In the genomic region with DNA sequence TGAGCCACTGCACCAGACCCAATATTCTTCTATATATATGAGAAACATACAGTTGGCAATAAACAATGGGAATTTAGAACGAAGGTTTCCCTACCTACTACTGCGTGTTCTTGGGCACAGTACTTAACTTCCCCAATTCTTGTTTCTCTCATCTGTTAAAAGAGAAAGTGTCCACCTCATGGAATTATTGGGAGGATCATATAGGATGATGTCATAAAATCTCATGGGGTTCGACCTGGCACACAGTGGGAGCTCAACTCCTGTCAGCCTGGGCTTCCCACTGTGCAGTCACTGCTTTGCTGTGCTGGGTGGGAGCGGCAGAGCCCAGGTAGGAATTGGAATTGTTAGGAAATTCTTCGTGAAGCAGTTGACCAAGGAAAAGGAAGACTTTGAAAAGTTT, we compare ENCODE assay signal across 31 cellular contexts.
DNase-seq lines count a peak whose midpoint lies in the region; ATAC-seq, FAIRE-seq and TF ChIP-seq lines count a peak whose summit lies in the region.
"Had no signal": no experiment of that assay in that cellular context is flagged by ENCODE, and none has a peak within 500 bp of the region (broad histone marks: within the 10 kb centered on the region; RNA-seq: fewer than 3 reads in every experiment).

No MANE protein-coding gene starts in this region.

- no peaks in the 10 kb centered on the region for H3K79me2 ChIP-seq in HepG2 (ENCODE audit: insufficient read depth, low read length)

- H3K4me1 ChIP-seq in HepG2 (ENCODE audit: insufficient read depth, low read length) = no peaks in the 10 kb centered on the region
- H3K4me1 ChIP-seq in right lobe of liver = no peaks in the 10 kb centered on the region
- H3K4me1 ChIP-seq in foreskin keratinocyte = no peaks in the 10 kb centered on the region
- H3K4me1 ChIP-seq: A549; BE2C; BLaER1; BLaER1 treated with 17β-estradiol and CSF1 and Interleukin-3, amounts not matched to agents 10 nM and 100 nM; Caco-2 had no signal

- DNase-seq in HepG2 (ENCODE audit: low spot score) = no peak
- DNase-seq in right lobe of liver = no peak
- no peak for DNase-seq in HTR-8/SVneo (ENCODE audit: insufficient read length, low spot score)
- DNase-seq in foreskin keratinocyte = no peak
- DNase-seq: 8988T; ACHN; AML-193; BE2C; C1 segment of cervical spinal cord; Caco-2; Calu3; CD4-positive, alpha-beta memory T cell; CD4-positive, alpha-beta T cell; CD4-positive, CD25-positive, alpha-beta regulatory T cell; CD8-positive, alpha-beta memory T cell; CD8-positive, alpha-beta T cell; COR-L47; DMS 273 treated with DMSO at 0.1 percent for 48 hours; DMS153; DMS53; DMS79; DMS79 treated with DMSO at 0.1 percent for 48 hours; DND-41; EL had no signal

- no peak for ATAC-seq in HepG2
- ATAC-seq in right lobe of liver = no peak
- no peak for ATAC-seq in foreskin keratinocyte
- ATAC-seq: A549; CD8-positive, alpha-beta T cell had no signal

- CTCF ChIA-PET in HepG2 (lab: Yijun Ruan, JAX; ENCODE audit: low intra/inter-chr PET ratio, low total read pairs) = no interaction called here

- no peak for TF ChIP-seq EP300 in HepG2 (IDR thresholded peaks at IDR 0.05; ENCODE audit: low read depth in 2 of 2, low read length in 2 of 2)
- no peak for TF ChIP-seq EP300 in HepG2 (CRISPR knock-in tag; IDR thresholded peaks at IDR 0.05; ENCODE audit: borderline replicate concordance)

- H3K9me3 ChIP-seq in HepG2 (ENCODE audit: low read length) (no peaks in the 10 kb centered on the region), right lobe of liver (no peaks in the 10 kb centered on the region)
- H3K9me3 ChIP-seq: A549, BE2C, BLaER1, Caco-2 had no signal

- no peaks in the 10 kb centered on the region for H4K20me1 ChIP-seq in HepG2 (ENCODE audit: insufficient read depth, low read length)
- H4K20me1 ChIP-seq: BLaER1; BLaER1 treated with 17β-estradiol and CSF1 and Interleukin-3, amounts not matched to agents 10 nM and 100 nM had no signal

- intact Hi-C loops in HepG2 (cut with micrococcal nuclease; ENCODE audit: unreplicated experiment) (no loop called here), right lobe of liver (cut with DNase I) (no loop called here)

- POLR2A ChIA-PET in HepG2 (lab: Yijun Ruan, JAX) = no interaction called here

- BruUV-seq in HepG2 (replicated peaks; lab: Mats Ljungman, UMichigan) = no TSS peak

- no peak overlapping the region for H3K4me3 ChIP-seq in HepG2 (replicated peaks in 1 of 3; ENCODE audit: insufficient read depth in 1 of 3, low read depth in 2 of 3, low read length in 3 of 3)
- no peak overlapping the region for H3K4me3 ChIP-seq in right lobe of liver
- H3K4me3 ChIP-seq: A549; BLaER1; BLaER1 treated with 17β-estradiol and CSF1 and Interleukin-3, amounts not matched to agents 10 nM and 100 nM had no signal

- FAIRE-seq in HepG2 (lab: Jason Lieb, UNC) (no peak), HTR-8/SVneo (lab: Jason Lieb, UNC) (peak; percentile 40)
- FAIRE-seq: A204.1, A549, D721Med had no signal

- H3K36me3 ChIP-seq in HepG2 (replicated peaks in 1 of 2; ENCODE audit: control insufficient read depth in 1 of 2, insufficient read depth in 2 of 2, low read length in 2 of 2) (no peaks in the 10 kb centered on the region), right lobe of liver (no peaks in the 10 kb centered on the region)
- H3K36me3 ChIP-seq: BE2C; BLaER1; BLaER1 treated with 17β-estradiol and CSF1 and Interleukin-3, amounts not matched to agents 10 nM and 100 nM had no signal

- no peak overlapping the region for H3K4me2 ChIP-seq in HepG2 (ENCODE audit: low read depth, low read length)
- H3K4me2 ChIP-seq: A549; BLaER1; BLaER1 treated with 17β-estradiol and CSF1 and Interleukin-3, amounts not matched to agents 10 nM and 100 nM had no signal

- TF ChIP-seq CTCF in HepG2 (CRISPR knock-in tag; IDR thresholded peaks at IDR 0.05) (no peak), right lobe of liver (IDR thresholded peaks at IDR 0.05) (no peak), foreskin keratinocyte (conservative IDR thresholded peaks at IDR 0.05) (no peak)

- H3K9ac ChIP-seq in HepG2 (ENCODE audit: insufficient read depth, low read depth, low read length) = no peak overlapping the region
- H3K9ac ChIP-seq: BLaER1; BLaER1 treated with 17β-estradiol and CSF1 and Interleukin-3, amounts not matched to agents 10 nM and 100 nM had no signal

- no peak overlapping the region for H2AFZ ChIP-seq in HepG2 (ENCODE audit: low read length)

- H3K27me3 ChIP-seq in HepG2 (ENCODE audit: control insufficient read depth in 1 of 2, insufficient read depth in 2 of 2, low read length in 2 of 2) (peaks cover 0 to 31% of the 10 kb centered on the region in 2 experiments; a peak in 3 of 5 replicates), right lobe of liver (no peaks in the 10 kb centered on the region), foreskin keratinocyte (peaks cover 11% of the 10 kb centered on the region)
- H3K27me3 ChIP-seq: BE2C; BLaER1; BLaER1 treated with 17β-estradiol and CSF1 and Interleukin-3, amounts not matched to agents 10 nM and 100 nM had no signal

- H3K27ac ChIP-seq in HepG2 (ENCODE audit: extremely low read length, insufficient read depth, low read length) (no peak overlapping the region), right lobe of liver (no peak overlapping the region), foreskin keratinocyte (no peak overlapping the region)
- H3K27ac ChIP-seq: 22Rv1; BLaER1; BLaER1 treated with 17β-estradiol and CSF1 and Interleukin-3, amounts not matched to agents 10 nM and 100 nM; C4-2B had no signal

- TF ChIP-seq RAD21 in HepG2 (CRISPR knock-in tag; IDR thresholded peaks at IDR 0.05) = no peak

- in situ Hi-C loops in HepG2 (cut with HindIII; ENCODE audit: extremely low pct_ligation_motif_present, low pct_unique_long_range_greater_than_20kb) = no loop called here

- TF ChIP-seq POLR2A in HepG2 (IDR thresholded peaks at IDR 0.05; ENCODE audit: insufficient read depth in 1 of 2, low read depth in 2 of 2, low read length in 2 of 2) = no peak
- no peak for TF ChIP-seq POLR2A in right lobe of liver (IDR thresholded peaks at IDR 0.05)

- WGBS in HepG2 (ENCODE audit: low lambda C conversion rate) = 53% methylated on average over 5 of the region's 5 CpGs
- 67% methylated on average over 4 of the region's 5 CpGs for WGBS in right lobe of liver (ENCODE audit: insufficient coverage, low coverage, low lambda C conversion rate, missing lambda C conversion rate)

TF ChIP-seq in HepG2, 621 proteins besides CTCF, POLR2A, EP300 and RAD21:
- TF ChIP-seq ATF7 (IDR thresholded peaks at IDR 0.05) (peak; percentile 92), ATF7 (CRISPR knock-in tag; IDR thresholded peaks at IDR 0.05) (no peak), ZNF501 (CRISPR knock-in tag; IDR thresholded peaks at IDR 0.05) (no peak)
- TF ChIP-seq, protein P1, sequence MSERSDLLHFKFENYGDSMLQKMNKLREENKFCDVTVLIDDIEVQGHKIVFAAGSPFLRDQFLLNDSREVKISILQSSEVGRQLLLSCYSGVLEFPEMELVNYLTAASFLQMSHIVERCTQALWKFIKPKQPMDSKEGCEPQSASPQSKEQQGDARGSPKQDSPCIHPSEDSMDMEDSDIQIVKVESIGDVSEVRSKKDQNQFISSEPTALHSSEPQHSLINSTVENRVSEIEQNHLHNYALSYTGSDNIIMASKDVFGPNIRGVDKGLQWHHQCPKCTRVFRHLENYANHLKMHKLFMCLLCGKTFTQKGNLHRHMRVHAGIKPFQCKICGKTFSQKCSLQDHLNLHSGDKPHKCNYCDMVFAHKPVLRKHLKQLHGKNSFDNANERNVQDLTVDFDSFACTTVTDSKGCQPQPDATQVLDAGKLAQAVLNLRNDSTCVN (CRISPR knock-in tag; IDR thresholded peaks at IDR 0.05; ENCODE audit: borderline replicate concordance) = no peak
